8 cellular contexts compared by ENCODE assay signal in genomic region chr17:49997773-49998703, GRCh38. TPM values are rescaled to one million over a fixed set of nuclear protein-coding genes. Genes with fewer than 3 reads are reported as not detected.
DNase-seq lines count a peak whose midpoint lies in the region; ATAC-seq and TF ChIP-seq lines count a peak whose summit lies in the region.

No MANE protein-coding gene starts in this region.

- TF ChIP-seq CTCF in GM06990 (IDR thresholded peaks at IDR 0.05; ENCODE audit: insufficient read depth, low read length, poor library complexity, severe bottlenecking) (peak; percentile 90), lung (IDR thresholded peaks at IDR 0.05; ENCODE audit: control extremely low read depth, extremely low read depth) (peak; percentile 85)

- 42 to 53% methylated on average over 20 of the region's 20 CpGs for WGBS in lung, 2 donors

- H3K4me3 ChIP-seq in GM06990 (replicated peaks; ENCODE audit: low read depth, low read length) = no peak overlapping the region
- H3K4me3 ChIP-seq in lung = no peak overlapping the region

- H3K27me3 ChIP-seq in GM06990 (replicated peaks; ENCODE audit: control insufficient read depth, insufficient read depth, low read length) (peaks cover 7% of the 10 kb centered on the region), lung (ENCODE audit: control insufficient read depth, insufficient read depth) (no peaks in the 10 kb centered on the region)

- H3K36me3 ChIP-seq in GM06990 (ENCODE audit: control insufficient read depth, insufficient read depth, low read length) (no peaks in the 10 kb centered on the region), lung (ENCODE audit: control insufficient read depth in 2 of 2, insufficient read depth in 2 of 2, low read length in 2 of 2) (no peaks in the 10 kb centered on the region)

- no peak overlapping the region for H3K27ac ChIP-seq in lung (ENCODE audit: low read depth in 1 of 2, low read length in 1 of 2)

- H3K4me1 ChIP-seq in lung (ENCODE audit: control insufficient read depth in 2 of 2, insufficient read depth in 2 of 2, low read length in 2 of 2) = peaks cover 0 to 6% of the 10 kb centered on the region in 2 donors

- peak; percentile 64 for DNase-seq in GM06990 (ENCODE audit: extremely low read depth, insufficient read length)
- DNase-seq in NCI-H526 treated with DMSO at 0.1 percent for 48 hours (lab: John Stamatoyannopoulos, UW) = peak; percentile 84
- peak; percentile 80 for DNase-seq in activated CD4-positive, alpha-beta T cell treated with anti-CD3 and anti-CD28 coated beads, Interleukin-2, amount 50 U/mL, for 1 hour
- peak; percentile 64 to 85 for DNase-seq in dermis microvascular lymphatic vessel endothelial cell (ENCODE audit: low read depth in 2 of 2)
- DNase-seq in lung (ENCODE audit: low spot score) = peak; percentile 86
- DNase-seq in stimulated activated CD4-positive, alpha-beta T cell treated with anti-CD3 and anti-CD28 coated beads, TNF-alpha, amount 100 ng/mL, for 4 hours (ENCODE audit: low read depth in 3 of 3) = peak; percentile 59 to 78 (median 66)

- H3K9me3 ChIP-seq in lung (ENCODE audit: control insufficient read depth in 2 of 2, insufficient read depth in 1 of 2, low read length in 1 of 2) = peaks cover 0 to 2% of the 10 kb centered on the region in 2 donors

- peak; percentile 59 for ATAC-seq in HG03521 (IDR thresholded peaks at IDR 0.05; ENCODE audit: unreplicated experiment)
- ATAC-seq in lung (ENCODE audit: insufficient read depth, low FRiP score) = peak; percentile 73
- ATAC-seq in GM18873 (IDR thresholded peaks at IDR 0.05; ENCODE audit: low FRiP score, unreplicated experiment) = no peak

RNA-seq across cellular contexts. Expression of gene DLX3, which starts 3.0 kb away (rescaled TPM):
- total RNA-seq in dermis microvascular lymphatic vessel endothelial cell = not detected in 2 replicates
- 1 to 10 TPM in 1 of 2 donors, under 1 TPM in 1; 0.52 to 1.3 TPM for total RNA-seq in lung
- polyA plus RNA-seq in lung = under 1 TPM; 0.17 to 0.77 TPM

RNA-seq across cellular contexts. Expression of gene DLX4, which starts 29.0 kb away (rescaled TPM):
- total RNA-seq in dermis microvascular lymphatic vessel endothelial cell (not detected in 2 replicates), lung (1 to 10 TPM in 1 of 2 donors, under 1 TPM in 1; 0.51 to 2.2 TPM)
- under 1 TPM; 0.45 to 0.93 TPM for polyA plus RNA-seq in lung

RNA-seq across cellular contexts. Expression of gene ITGA3, which starts 57.9 kb away (rescaled TPM):
- total RNA-seq in dermis microvascular lymphatic vessel endothelial cell (104 and 118 TPM in 2 replicates), lung (100 to 1,000 TPM; 142 to 204 TPM)
- 100 to 1,000 TPM in 1 of 2 donors, 10 to 100 TPM in 1; 83.9 to 123 TPM for polyA plus RNA-seq in lung
